Comparison of ENCODE assay signal across 26 cellular contexts in the genomic region with DNA sequence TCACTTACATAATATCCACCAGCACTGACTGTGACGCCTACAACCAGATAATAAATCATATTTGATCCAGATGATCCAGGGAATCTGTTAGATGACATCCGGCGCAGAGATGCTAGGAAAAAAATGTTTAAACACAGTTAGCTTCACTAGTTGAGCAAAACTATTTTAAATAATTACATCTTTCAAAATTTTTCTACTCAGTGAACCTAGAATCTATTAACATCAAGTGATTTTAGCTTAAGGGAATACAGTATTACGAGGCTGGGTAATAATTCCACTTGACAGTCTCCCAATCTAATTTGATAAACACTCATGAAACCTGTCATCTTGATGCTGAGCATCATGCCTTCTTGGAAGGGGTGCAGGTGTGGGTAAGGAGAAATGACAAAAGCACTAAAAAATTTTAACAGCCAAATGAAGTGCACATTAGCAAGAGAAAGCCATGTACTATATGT. TPM values are rescaled to one million over a fixed set of nuclear protein-coding genes. Genes with fewer than 3 reads are reported as not detected.
"Had no signal": no experiment of that assay in that cellular context is flagged by ENCODE, and none has a peak within 500 bp of the region (broad histone marks: within the 10 kb centered on the region; RNA-seq: fewer than 3 reads in every experiment).

No MANE protein-coding gene starts in this region.

- H3K9me3 Mint-ChIP-seq: T-cell had no signal

- H3K27ac Mint-ChIP-seq: IgD-negative memory B cell, T-cell had no signal

- ATAC-seq: T-cell had no signal

- H3K4me3 Mint-ChIP-seq: IgD-negative memory B cell, T-cell had no signal

- H3K27ac ChIP-seq: HL-60, SJSA1 had no signal

- DNase-seq: KBM-7, MV-4-11, NCI-H1048, NCI-H1105, NCI-H1436 treated with DMSO at 0.1 percent for 48 hours, NCI-H1694, NCI-H187 treated with DMSO at 0.1 percent for 48 hours, NCI-H2029 treated with DMSO at 0.1 percent for 48 hours, NCI-H2171 treated with DMSO at 0.1 percent for 48 hours, NCI-H226, NCI-H446, NCI-H510A, NCI-H524 treated with DMSO at 0.1 percent for 48 hours, NCI-H69, NCI-H774, Right ventricle myocardium superior, RPMI8226, SIG-M5, SW 1271, T-cell had no signal

- H3K9me3 ChIP-seq: SJSA1 had no signal

- H3K4me3 ChIP-seq: SJSA1 had no signal

- FAIRE-seq: HTR-8/SVneo, RCC 7860 had no signal

- H3K4me1 ChIP-seq: SJSA1 had no signal

- H3K27me3 ChIP-seq: SJSA1 had no signal

- H3K36me3 Mint-ChIP-seq: T-cell had no signal

- H3K36me3 ChIP-seq: SJSA1 had no signal

RNA-seq across cellular contexts. Expression of a gene that starts 4.7 kb away (rescaled TPM):
- total RNA-seq: MCF 10A had no signal
